In genomic region chr14:69044296-69044695, GRCh38 we compare ENCODE assay signal across 14 cellular contexts.
DNase-seq lines count a peak whose midpoint lies in the region; ATAC-seq, FAIRE-seq and TF ChIP-seq lines count a peak whose summit lies in the region.
"Had no signal": no experiment of that assay in that cellular context is flagged by ENCODE, and none has a peak within 500 bp of the region (broad histone marks: within the 10 kb centered on the region; RNA-seq: fewer than 3 reads in every experiment).

No MANE protein-coding gene starts in this region.

- POLR2A ChIA-PET in H1 (lab: Charles Lee; ENCODE audit: partially characterized antibody): no interaction called here

- H3K36me3 Mint-ChIP-seq in nephron (ENCODE audit: low read depth): peaks cover 3% of the 10 kb centered on the region
- no peaks in the 10 kb centered on the region for H3K36me3 Mint-ChIP-seq in activated T-cell treated with anti-CD3 and anti-CD28 coated beads, Interleukin-2, amount 50 U/mL, for 4 hours (ENCODE audit: insufficient read depth)
- H3K36me3 Mint-ChIP-seq: WTC11 had no signal

- H4K8ac ChIP-seq in H1 (ENCODE audit: extremely low read depth, insufficient read depth, low read length): no peak overlapping the region

- H2AFZ ChIP-seq in H1 (ENCODE audit: low read length): no peak overlapping the region

- no peak overlapping the region for H3K9ac ChIP-seq in H1 (replicated peaks in 1 of 4; ENCODE audit: extremely low read depth in 1 of 4, low read depth in 3 of 4, low read length in 3 of 4)

- DNase-seq in H1 (ENCODE audit: low read depth in 1 of 2, low spot score in 2 of 2) (no peak), thoracic aorta (ENCODE audit: low spot score) (no peak), COLO829 (ENCODE audit: low spot score) (no peak), NCI-H2029 (lab: John Stamatoyannopoulos, UW) (no peak)
- DNase-seq in activated T-cell treated with anti-CD3 and anti-CD28 coated beads, Interleukin-2, amount 50 U/mL, for 4 hours: no peak
- DNase-seq: activated CD8-positive, alpha-beta T cell treated with anti-CD3 and anti-CD28 coated beads, Interleukin-2, amount 10 ng/mL, durations not matched to agents 7 days and 5 days; BE2C; DMS153; GOT3 had no signal

- no peak for ATAC-seq in thoracic aorta (ENCODE audit: insufficient number of reproducible peaks, low FRiP score, low read depth)
- no peak for ATAC-seq in activated T-cell treated with anti-CD3 and anti-CD28 coated beads, Interleukin-2, amount 50 U/mL, for 4 hours
- ATAC-seq: activated CD8-positive, alpha-beta T cell treated with anti-CD3 and anti-CD28 coated beads, Interleukin-2, amount 10 ng/mL, durations not matched to agents 7 days and 5 days; activated T-helper 17 cell treated with anti-CD3 and anti-CD28 coated beads, Interleukin-2, amount 50 U/mL, for 72 hours; WTC11 had no signal

- no peaks in the 10 kb centered on the region for H4K20me1 ChIP-seq in H1 (replicated peaks in 1 of 2; ENCODE audit: control insufficient read depth in 1 of 2, insufficient read depth in 2 of 2, low read length in 2 of 2)

- H3K27me3 Mint-ChIP-seq in nephron (ENCODE audit: low read depth): no peaks in the 10 kb centered on the region
- peaks cover 1% of the 10 kb centered on the region for H3K27me3 Mint-ChIP-seq in activated T-cell treated with anti-CD3 and anti-CD28 coated beads, Interleukin-2, amount 50 U/mL, for 4 hours (ENCODE audit: low read depth)
- H3K27me3 Mint-ChIP-seq: activated T-helper 17 cell treated with anti-CD3 and anti-CD28 coated beads, Interleukin-2, amount 50 U/mL, for 72 hours had no signal

- no peak for TF ChIP-seq RAD21 in H1 (IDR thresholded peaks at IDR 0.05 in 1 of 2, conservative IDR thresholded peaks at IDR 0.05 in 1 of 2; ENCODE audit: low read depth in 2 of 2, low read length in 2 of 2)

- H3K23me2 ChIP-seq in H1 (ENCODE audit: low read depth, low read length): no peaks in the 10 kb centered on the region

- H3K14ac ChIP-seq in H1 (ENCODE audit: insufficient read length): no peak overlapping the region

- no peak overlapping the region; the same call in 1 of the 2 replicates for H3K18ac ChIP-seq in H1 (ENCODE audit: extremely low read depth, low read length)

- H3K4me1 Mint-ChIP-seq in nephron: peaks cover 70% of the 10 kb centered on the region
- H3K4me1 Mint-ChIP-seq in activated T-cell treated with anti-CD3 and anti-CD28 coated beads, Interleukin-2, amount 50 U/mL, for 4 hours (ENCODE audit: low read depth): peaks cover 4% of the 10 kb centered on the region
- H3K4me1 Mint-ChIP-seq: activated T-helper 17 cell treated with anti-CD3 and anti-CD28 coated beads, Interleukin-2, amount 50 U/mL, for 72 hours had no signal

- H3K36me3 ChIP-seq in H1 (ENCODE audit: control insufficient read depth in 2 of 4, insufficient read depth in 4 of 4, low read length in 3 of 4) (no peaks in the 10 kb centered on the region), thoracic aorta (no peaks in the 10 kb centered on the region)
- H3K36me3 ChIP-seq: BE2C had no signal

- TF ChIP-seq CTCF in H1 (IDR thresholded peaks at IDR 0.05; ENCODE audit: control extremely low read depth in 1 of 3, insufficient read depth in 1 of 3, low read depth in 1 of 3, low read length in 3 of 3) (no peak), nephron (IDR thresholded peaks at IDR 0.05; ENCODE audit: unreplicated experiment in 3 of 3) (no peak), thoracic aorta (IDR thresholded peaks at IDR 0.05) (no peak)

- H3K79me2 ChIP-seq in H1 (ENCODE audit: control insufficient read depth in 1 of 2, insufficient read depth in 2 of 2, low read length in 2 of 2): no peaks in the 10 kb centered on the region

- 58 to 83% (median 82%) methylated on average over 2 of the region's 2 CpGs for WGBS in adipose tissue, 3 donors
- WGBS in H1 (ENCODE audit: extremely low coverage in 1 of 2, insufficient coverage in 1 of 2, insufficient read length in 1 of 2, insufficient replicate concordance in 2 of 2, low coverage in 1 of 2, low lambda C conversion rate in 2 of 2, missing lambda C conversion rate in 1 of 2), 2 experiments: 91% methylated on average over 2 of the region's 2 CpGs; no CpG with 5 or more reads in 1 of the 2 experiments

- no peak for TF ChIP-seq EP300 in H1 (IDR thresholded peaks at IDR 0.05; ENCODE audit: borderline replicate concordance in 1 of 2, low read depth in 2 of 2, low read length in 2 of 2)

- peak overlapping the region; percentile 48; the same call in 1 of the 2 replicates for H2BK15ac ChIP-seq in H1 (ENCODE audit: low read length)

- no peak overlapping the region for H2BK5ac ChIP-seq in H1 (ENCODE audit: low read depth, low read length)

- no peaks in the 10 kb centered on the region for H3K9me3 Mint-ChIP-seq in nephron
- H3K9me3 Mint-ChIP-seq in activated T-cell treated with anti-CD3 and anti-CD28 coated beads, Interleukin-2, amount 50 U/mL, for 4 hours: no peaks in the 10 kb centered on the region
- H3K9me3 Mint-ChIP-seq: activated T-helper 17 cell treated with anti-CD3 and anti-CD28 coated beads, Interleukin-2, amount 50 U/mL, for 72 hours; T-helper 1 cell treated with Interleukin-12 subunit alpha and Interleukin-12 subunit beta and Interleukin-4 antibody, amounts not matched to agents 30 μg/mL and 1 μg/mL, for 36 hours; WTC11 had no signal

- H3K4me3 ChIP-seq in H1 (ENCODE audit: extremely low read depth in 1 of 4, insufficient read depth in 2 of 4, low read depth in 3 of 4, low read length in 4 of 4) (no peak overlapping the region), thoracic aorta (no peak overlapping the region)

- H3K4ac ChIP-seq in H1 (replicated peaks; ENCODE audit: insufficient read length, low read depth, low read length): no peak overlapping the region

- H4K5ac ChIP-seq in H1 (ENCODE audit: insufficient read length, low read depth, low read length): no peak overlapping the region

- no peak overlapping the region; the same call in 1 of the 2 replicates for H2BK20ac ChIP-seq in H1 (ENCODE audit: low read length)

- CTCF ChIA-PET in H1 (lab: Charles Lee; ENCODE audit: partially characterized antibody): interaction anchor here (0.7 to 4.9 kb wide), 8 partner anchors 12 to 1920 kb away, joined by 3 to 17 read pairs (median 4); no protein-coding TSS in a partner anchor

- no peak overlapping the region for H2AK5ac ChIP-seq in H1 (ENCODE audit: low read depth, low read length)

- no peak overlapping the region for H3K56ac ChIP-seq in H1 (replicated peaks; ENCODE audit: insufficient read length, low read depth, low read length)

- H3K9me3 ChIP-seq in H1 (ENCODE audit: insufficient read depth in 2 of 2, low read depth in 1 of 2, low read length in 1 of 2) (no peaks in the 10 kb centered on the region), thoracic aorta (no peaks in the 10 kb centered on the region)
- H3K9me3 ChIP-seq: BE2C had no signal

- no peak overlapping the region for H2BK120ac ChIP-seq in H1 (replicated peaks; ENCODE audit: low read depth, low read length)

- no peak overlapping the region for H4K91ac ChIP-seq in H1 (replicated peaks; ENCODE audit: insufficient read length, low read length)

- H3K27ac ChIP-seq in adipose tissue (ENCODE audit: low read depth, low read length) (peak overlapping the region; percentile 19), H1 (ENCODE audit: low read depth, low read length) (no peak overlapping the region), thoracic aorta (peak overlapping the region; percentile 94 to 97)

- no peaks in the 10 kb centered on the region for H3K79me1 ChIP-seq in H1 (ENCODE audit: low read depth, low read length)

- H3K23ac ChIP-seq in H1 (ENCODE audit: insufficient read length): no peak overlapping the region

- H3K27me3 ChIP-seq in H1 (replicated peaks in 1 of 4; ENCODE audit: control insufficient read depth in 3 of 4, extremely low read depth in 1 of 4, insufficient read depth in 3 of 4, low read length in 3 of 4) (no peaks in the 10 kb centered on the region; a peak in 1 of 7 replicates), thoracic aorta (replicated peaks; ENCODE audit: insufficient read depth) (no peaks in the 10 kb centered on the region)
- H3K27me3 ChIP-seq: BE2C had no signal

- peak overlapping the region; percentile 45; the same call in 1 of the 2 replicates for H2BK12ac ChIP-seq in H1 (ENCODE audit: low read depth, low read length)

- no peak for FAIRE-seq in H1 (lab: Jason Lieb, UNC)

- H3K4me3 Mint-ChIP-seq in nephron: no peak overlapping the region
- no peak overlapping the region for H3K4me3 Mint-ChIP-seq in activated T-cell treated with anti-CD3 and anti-CD28 coated beads, Interleukin-2, amount 50 U/mL, for 4 hours
- H3K4me3 Mint-ChIP-seq: activated CD8-positive, alpha-beta T cell treated with anti-CD3 and anti-CD28 coated beads, Interleukin-2, amount 10 ng/mL, durations not matched to agents 7 days and 5 days; activated T-helper 17 cell treated with anti-CD3 and anti-CD28 coated beads, Interleukin-2, amount 50 U/mL, for 72 hours; T-helper 1 cell treated with Interleukin-12 subunit alpha and Interleukin-12 subunit beta and Interleukin-4 antibody, amounts not matched to agents 30 μg/mL and 1 μg/mL, for 36 hours; WTC11 had no signal

- H3K4me2 ChIP-seq in H1 (ENCODE audit: insufficient read depth in 1 of 2, low read depth in 2 of 2, low read length in 2 of 2): no peak overlapping the region

- H3K4me1 ChIP-seq in H1 (replicated peaks in 1 of 4; ENCODE audit: control insufficient read depth in 3 of 4, insufficient read depth in 4 of 4, low read length in 3 of 4): peaks cover 13 to 28% (median 14%) of the 10 kb centered on the region in 4 experiments
- H3K4me1 ChIP-seq in thoracic aorta (ENCODE audit: control insufficient read depth in 1 of 2, low read depth in 2 of 2): peaks cover 69 to 97% of the 10 kb centered on the region in 2 donors

- H3K27ac Mint-ChIP-seq in nephron: peak overlapping the region; percentile 25 to 98 (median 60)
- H3K27ac Mint-ChIP-seq: activated CD8-positive, alpha-beta T cell treated with anti-CD3 and anti-CD28 coated beads, Interleukin-2, amount 10 ng/mL, durations not matched to agents 7 days and 5 days; activated T-helper 17 cell treated with anti-CD3 and anti-CD28 coated beads, Interleukin-2, amount 50 U/mL, for 72 hours; T-helper 1 cell treated with Interleukin-12 subunit alpha and Interleukin-12 subunit beta and Interleukin-4 antibody, amounts not matched to agents 30 μg/mL and 1 μg/mL, for 36 hours; WTC11 had no signal

- no peak for TF ChIP-seq POLR2A in H1 (IDR thresholded peaks at IDR 0.05; ENCODE audit: control extremely low read depth in 1 of 2, low read depth in 2 of 2, low read length in 2 of 2)

TF ChIP-seq in H1, 55 proteins besides CTCF, POLR2A, EP300 and RAD21:
- no peak for TF ChIP-seq BRCA1 (IDR thresholded peaks at IDR 0.05; ENCODE audit: low read depth, low read length)
- TF ChIP-seq TEAD4 (IDR thresholded peaks at IDR 0.05; ENCODE audit: low read depth, low read length): peak; percentile 63; the same call in 1 of the 2 replicates
- TF ChIP-seq MAX (IDR thresholded peaks at IDR 0.05): peak; percentile 10; the same call in 1 of the 2 replicates
